ENCODE assay signal across 8 cellular contexts in genomic region chr17:62064791-62065563, GRCh38. TPM values are rescaled to one million over a fixed set of nuclear protein-coding genes. Genes with fewer than 3 reads are reported as not detected.
DNase-seq lines count a peak whose midpoint lies in the region; ATAC-seq and TF ChIP-seq lines count a peak whose summit lies in the region.

Gene MED13, minus strand, starts transcription at chr17:62065278. Its CDS starts 73 bp downstream, at chr17:62065205.

- H3K79me2 ChIP-seq in MM.1S (ENCODE audit: low read length), result peaks cover 55% of the 10 kb centered on the region

- peak within 1 kb of the TSS; percentile 90 for H3K4me2 ChIP-seq in BLaER1
- H3K4me2 ChIP-seq in MM.1S (ENCODE audit: low read depth, low read length), result peak within 1 kb of the TSS; percentile 84

- peaks cover 24% of the 10 kb centered on the region for H3K36me3 ChIP-seq in BLaER1
- no peaks in the 10 kb centered on the region; the same call in 1 of the 2 replicates for H3K36me3 ChIP-seq in MM.1S (replicated peaks; ENCODE audit: insufficient read depth, low read length)

- H4K20me1 ChIP-seq in BLaER1 (peaks cover 50% of the 10 kb centered on the region), MM.1S (ENCODE audit: insufficient read depth, low read length) (peaks cover 23% of the 10 kb centered on the region)

- peaks cover 22% of the 10 kb centered on the region for H3F3A ChIP-seq in MM.1S (ENCODE audit: insufficient read depth, low read length)

- H3K4me1 Mint-ChIP-seq in activated CD4-positive, alpha-beta T cell treated with anti-CD3 and anti-CD28 coated beads for 36 hours, result peaks cover 37% of the 10 kb centered on the region

- TF ChIP-seq CTCF in MM.1S (IDR thresholded peaks at IDR 0.05; ENCODE audit: low read length), result no peak

- peak within 1 kb of the TSS; percentile 98 for H3K4me3 ChIP-seq in BLaER1
- peak within 1 kb of the TSS; percentile 85 for H3K4me3 ChIP-seq in MM.1S (ENCODE audit: low read length)

- peak within 1 kb of the TSS; percentile 99 for H3K27ac ChIP-seq in BLaER1
- H3K27ac ChIP-seq in MM.1S (ENCODE audit: low read length), result peak within 1 kb of the TSS; percentile 83

- H2AFZ ChIP-seq in MM.1S (ENCODE audit: low read length), result peak within 1 kb of the TSS; percentile 86

- H3K9me2 ChIP-seq in MM.1S (replicated peaks; ENCODE audit: insufficient read depth, low read length), result no peaks in the 10 kb centered on the region

- H3K27me3 ChIP-seq in BLaER1 (no peaks in the 10 kb centered on the region), MM.1S (replicated peaks; ENCODE audit: insufficient read depth, low read length) (no peaks in the 10 kb centered on the region)

- no peaks in the 10 kb centered on the region for H3K27me3 Mint-ChIP-seq in activated CD4-positive, alpha-beta T cell treated with anti-CD3 and anti-CD28 coated beads for 36 hours

- H3K4me3 Mint-ChIP-seq in activated CD4-positive, alpha-beta T cell treated with anti-CD3 and anti-CD28 coated beads for 36 hours, result peak within 1 kb of the TSS; percentile 98

- DNase-seq in MM.1S (peak; percentile 44), cerebellum (ENCODE audit: low spot score) (peak; percentile 45), kidney glomerular epithelial cell (lab: John Stamatoyannopoulos, UW) (peak; percentile 35)
- DNase-seq in activated CD4-positive, alpha-beta T cell treated with anti-CD3 and anti-CD28 coated beads for 36 hours, result peak; percentile 75
- peak; percentile 61 for DNase-seq in stimulated activated CD4-positive, alpha-beta T cell treated with anti-CD3 and anti-CD28 coated beads, Interleukin-15, amount 100 ng/mL, for 24 hours

- H3K4me1 ChIP-seq in BLaER1 (peaks cover 27% of the 10 kb centered on the region), MM.1S (ENCODE audit: low read length) (peaks cover 17% of the 10 kb centered on the region; the same call in 1 of the 2 replicates)

- CTCF ChIA-PET in activated CD4-positive, alpha-beta T cell treated with anti-CD3 and anti-CD28 coated beads for 36 hours (lab: Charles Lee), result interaction anchor here (0.6 to 1.6 kb wide), 9 partner anchors 10 to 608 kb away, joined by 3 to 8 read pairs (median 4); partner anchors contain the start of gene BRIP1

- H3K9me3 Mint-ChIP-seq in activated CD4-positive, alpha-beta T cell treated with anti-CD3 and anti-CD28 coated beads for 36 hours (ENCODE audit: low read depth), result no peaks in the 10 kb centered on the region

- H3K9me3 ChIP-seq in BLaER1, result no peaks in the 10 kb centered on the region
- H3K9me3 ChIP-seq in MM.1S (replicated peaks; ENCODE audit: insufficient read depth, low read length), result no peaks in the 10 kb centered on the region

- POLR2A ChIA-PET in activated CD4-positive, alpha-beta T cell treated with anti-CD3 and anti-CD28 coated beads for 36 hours (lab: Charles Lee), result interaction anchor here (0.6 to 1.1 kb wide), 4 partner anchors 10 to 270 kb away, joined by 3 to 7 read pairs (median 5); partner anchors contain the start of gene BRIP1

- intact Hi-C loops in activated CD4-positive, alpha-beta T cell treated with anti-CD3 and anti-CD28 coated beads for 36 hours (cut with DNase I, micrococcal nuclease), result loop anchor here (2.0 to 10.0 kb wide), 8 partner anchors 90 to 1540 kb away; partner anchors contain the start of genes APPBP2 (in 1 of the 2), BCAS3 (in 1 of the 2), BRIP1 (in 1 of the 2) and INTS2 (in 1 of the 2)

- ATAC-seq in GM19438 (IDR thresholded peaks at IDR 0.05; ENCODE audit: low read depth, unreplicated experiment), result peak; percentile 22
- peak; percentile 14 for ATAC-seq in activated CD4-positive, alpha-beta T cell treated with anti-CD3 and anti-CD28 coated beads for 36 hours
- ATAC-seq in GM21576 (IDR thresholded peaks at IDR 0.05; ENCODE audit: unreplicated experiment), result no peak

- peak within 1 kb of the TSS; percentile 98 for H3K27ac Mint-ChIP-seq in activated CD4-positive, alpha-beta T cell treated with anti-CD3 and anti-CD28 coated beads for 36 hours

- peak within 1 kb of the TSS; percentile 100 for H3K9ac ChIP-seq in BLaER1
- peak within 1 kb of the TSS; percentile 92 for H3K9ac ChIP-seq in MM.1S (ENCODE audit: low read length)

- peaks cover 23% of the 10 kb centered on the region for H3K36me3 Mint-ChIP-seq in activated CD4-positive, alpha-beta T cell treated with anti-CD3 and anti-CD28 coated beads for 36 hours (ENCODE audit: low read depth)

RNA-seq across cellular contexts. Expression of gene MED13, which starts in this region (rescaled TPM):
- total RNA-seq in activated CD4-positive, alpha-beta T cell treated with anti-CD3 and anti-CD28 coated beads for 36 hours, result 10 to 100 TPM; 33.7 to 49.8 TPM
- 119 TPM for total RNA-seq in cerebellum
